8 cellular contexts compared by ENCODE assay signal in the genomic region with DNA sequence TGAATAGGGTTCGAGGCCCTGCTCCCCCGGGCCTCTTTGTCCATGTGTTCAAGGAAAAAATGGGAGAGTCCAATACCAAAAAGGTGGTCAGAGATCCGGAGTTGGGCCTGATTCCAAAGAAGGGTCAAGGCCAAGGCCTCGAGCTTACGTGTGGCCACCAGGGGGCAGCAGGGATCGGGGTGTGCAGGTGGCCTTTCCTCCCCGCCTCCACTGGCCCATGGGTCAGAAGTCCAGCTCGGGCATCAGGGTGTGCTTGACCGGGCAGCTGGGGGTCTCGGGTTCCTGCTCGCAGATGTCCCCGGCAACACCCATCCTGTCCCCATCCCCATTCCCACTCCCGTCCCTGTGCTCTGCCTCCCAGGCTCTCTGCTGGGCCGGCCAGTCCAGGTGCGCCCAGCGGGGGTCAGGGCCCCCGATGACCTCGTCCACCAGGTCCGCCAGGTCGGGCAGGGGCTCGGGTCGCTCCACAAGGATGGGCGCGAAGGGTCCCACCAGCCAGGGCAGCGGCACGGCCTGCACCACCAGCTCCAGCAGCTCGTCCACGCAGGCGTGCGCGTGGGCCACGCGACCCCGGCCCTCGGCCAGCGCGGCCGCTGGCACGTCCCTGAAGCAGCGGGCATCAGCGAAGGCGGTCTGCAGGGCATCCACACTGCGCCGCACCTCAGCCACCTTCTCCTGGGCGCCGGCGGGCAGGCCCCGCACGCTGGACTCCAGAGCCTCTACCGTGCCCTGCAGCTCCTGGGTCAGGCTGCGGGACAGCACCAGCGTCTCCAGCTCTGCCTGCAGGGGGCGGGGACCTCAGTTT. TPM values are rescaled to one million over a fixed set of nuclear protein-coding genes. Genes with fewer than 3 reads are reported as not detected.
DNase-seq lines count a peak whose midpoint lies in the region; ATAC-seq and TF ChIP-seq lines count a peak whose summit lies in the region.

No MANE protein-coding gene starts in this region.

- intact Hi-C loops in A673 (cut with micrococcal nuclease; ENCODE audit: unreplicated experiment) (no loop called here), PC-9 (cut with micrococcal nuclease; ENCODE audit: unreplicated experiment) (loop anchor here (5.0 kb wide), 1 partner anchor 114 kb away; a partner anchor contains a TSS), natural killer cell (cut with micrococcal nuclease) (loop anchor here (10.0 kb wide), 1 partner anchor 259 kb away; no protein-coding TSS in a partner anchor)

- no peaks in the 10 kb centered on the region for H3K9me3 Mint-ChIP-seq in natural killer cell
- no peaks in the 10 kb centered on the region for H3K9me3 Mint-ChIP-seq in CD8-positive, alpha-beta memory T cell

- no peak overlapping the region for H3K27ac ChIP-seq in A673 (ENCODE audit: low read depth, low read length, poor library complexity, severe bottlenecking)
- no peak overlapping the region for H3K27ac ChIP-seq in PC-9
- H3K27ac ChIP-seq in CD8-positive, alpha-beta memory T cell (ENCODE audit: low read depth, low read length), result no peak overlapping the region

- H2AFZ ChIP-seq in PC-9, result no peak overlapping the region

- H3K36me3 Mint-ChIP-seq in natural killer cell, result no peaks in the 10 kb centered on the region
- no peaks in the 10 kb centered on the region for H3K36me3 Mint-ChIP-seq in CD8-positive, alpha-beta memory T cell

- no peaks in the 10 kb centered on the region for H4K20me1 ChIP-seq in PC-9 (ENCODE audit: insufficient read depth)

- TF ChIP-seq CTCF in A673 (conservative IDR thresholded peaks at IDR 0.05; ENCODE audit: low read depth, low read length) (peak; percentile 66), GM12872 (IDR thresholded peaks at IDR 0.05; ENCODE audit: insufficient read depth, low read depth, low read length) (peak; percentile 84), PC-9 (conservative IDR thresholded peaks at IDR 0.05) (peak; percentile 75), choroid plexus epithelial cell (conservative IDR thresholded peaks at IDR 0.05; ENCODE audit: low read depth, low read length) (peak; percentile 80), natural killer cell (IDR thresholded peaks at IDR 0.05) (peak; percentile 48)

- CTCF ChIA-PET in A673 (lab: Charles Lee), result interaction anchor here (1.0 to 1.8 kb wide), 2 partner anchors 12 to 113 kb away, joined by 3 to 4 read pairs; a partner anchor contains a TSS
- CTCF ChIA-PET in PC-9 (lab: Charles Lee), result interaction anchor here (0.6 to 1.5 kb wide), 4 partner anchors 12 to 259 kb away, joined by 4 to 12 read pairs (median 4); a partner anchor contains a TSS
- CTCF ChIA-PET in CD8-positive, alpha-beta memory T cell (lab: Charles Lee), result interaction anchor here (0.8 to 1.8 kb wide), 4 partner anchors 9 to 256 kb away, joined by 3 to 11 read pairs (median 3); no protein-coding TSS in a partner anchor

- peaks cover 12% of the 10 kb centered on the region; the same call in 1 of the 2 replicates for H3F3A ChIP-seq in PC-9 (ENCODE audit: insufficient read depth, low read depth)

- DNase-seq in A673 (ENCODE audit: low spot score) (no peak), PC-9 (peak in 1 of 2 experiments; percentile 46), choroid plexus epithelial cell (ENCODE audit: low read depth) (peak; percentile 45), natural killer cell (no peak), NCI-H2081 treated with DMSO at 0.1 percent for 48 hours (lab: John Stamatoyannopoulos, UW) (no peak)
- DNase-seq in CD8-positive, alpha-beta memory T cell, result no peak

- no peaks in the 10 kb centered on the region for H3K79me2 ChIP-seq in PC-9 (ENCODE audit: low read depth)

- H3K4me1 Mint-ChIP-seq in natural killer cell, result no peaks in the 10 kb centered on the region
- no peaks in the 10 kb centered on the region for H3K4me1 Mint-ChIP-seq in CD8-positive, alpha-beta memory T cell

- peaks cover 0 to 7% of the 10 kb centered on the region in 2 donors for H3K27me3 Mint-ChIP-seq in natural killer cell (ENCODE audit: low read depth in 2 of 2)
- H3K27me3 Mint-ChIP-seq in CD8-positive, alpha-beta memory T cell, result peaks cover 7 to 8% of the 10 kb centered on the region in 2 donors

- H3K36me3 ChIP-seq in A673 (ENCODE audit: insufficient read depth, low read length, poor library complexity, severe bottlenecking), result no peaks in the 10 kb centered on the region
- H3K36me3 ChIP-seq in PC-9 (ENCODE audit: low read depth), result no peaks in the 10 kb centered on the region
- no peaks in the 10 kb centered on the region for H3K36me3 ChIP-seq in CD8-positive, alpha-beta memory T cell (ENCODE audit: insufficient read depth, low read length)

- no peaks in the 10 kb centered on the region for H3K4me1 ChIP-seq in A673 (ENCODE audit: insufficient read depth, low read length, poor library complexity, severe bottlenecking)
- H3K4me1 ChIP-seq in PC-9 (replicated peaks; ENCODE audit: insufficient read depth), result peaks cover 24% of the 10 kb centered on the region
- no peaks in the 10 kb centered on the region for H3K4me1 ChIP-seq in CD8-positive, alpha-beta memory T cell (ENCODE audit: insufficient read depth, low read length)

- H3K27me3 ChIP-seq in A673 (replicated peaks; ENCODE audit: insufficient read depth, low read depth, low read length, poor library complexity) (no peaks in the 10 kb centered on the region), PC-9 (ENCODE audit: insufficient read depth, low read depth) (no peaks in the 10 kb centered on the region)
- H3K27me3 ChIP-seq in CD8-positive, alpha-beta memory T cell (ENCODE audit: insufficient read depth, low read length, poor library complexity, severe bottlenecking), result no peaks in the 10 kb centered on the region

- no peak overlapping the region for H3K27ac Mint-ChIP-seq in natural killer cell
- H3K27ac Mint-ChIP-seq in CD8-positive, alpha-beta memory T cell, result no peak overlapping the region

- no peaks in the 10 kb centered on the region for H3K9me3 ChIP-seq in A673 (ENCODE audit: low read depth, low read length, poor library complexity, severe bottlenecking)
- no peaks in the 10 kb centered on the region for H3K9me3 ChIP-seq in PC-9 (ENCODE audit: insufficient read depth, low read depth)
- no peaks in the 10 kb centered on the region for H3K9me3 ChIP-seq in CD8-positive, alpha-beta memory T cell (ENCODE audit: low read length)

- H3K4me3 ChIP-seq in A673 (ENCODE audit: low read depth, low read length, poor library complexity, severe bottlenecking), result no peak overlapping the region
- H3K4me3 ChIP-seq in PC-9, result no peak overlapping the region
- H3K4me3 ChIP-seq in choroid plexus epithelial cell (ENCODE audit: low read depth, low read length), result no peak overlapping the region
- H3K4me3 ChIP-seq in CD8-positive, alpha-beta memory T cell (ENCODE audit: low read length), result no peak overlapping the region

- no peaks in the 10 kb centered on the region for H3K9me2 ChIP-seq in PC-9 (ENCODE audit: insufficient read depth)

- BruUV-seq in A673 (replicated peaks; lab: Mats Ljungman, UMichigan), result no TSS peak
- no TSS peak for BruUV-seq in PC-9 (replicated peaks; lab: Mats Ljungman, UMichigan)

- no peak overlapping the region for H3K4me2 ChIP-seq in PC-9

- peak in 1 of 3 donors; percentile 49 for ATAC-seq in natural killer cell
- no peak for ATAC-seq in GM19324 (IDR thresholded peaks at IDR 0.05; ENCODE audit: low FRiP score, unreplicated experiment)

- no peak overlapping the region for H3K4me3 Mint-ChIP-seq in natural killer cell
- no peak overlapping the region for H3K4me3 Mint-ChIP-seq in CD8-positive, alpha-beta memory T cell

- POLR2A ChIA-PET in A673 (lab: Charles Lee; ENCODE audit: low non-redundant PET) (no interaction called here), PC-9 (lab: Charles Lee; ENCODE audit: unreplicated experiment) (interaction anchor here (0.6 kb wide), 1 partner anchor 902 kb away, joined by 24 read pairs; no protein-coding TSS in a partner anchor)
- POLR2A ChIA-PET in CD8-positive, alpha-beta memory T cell (lab: Charles Lee), result no interaction called here

RNA-seq across cellular contexts. Expression of a gene that starts 5.2 kb away (rescaled TPM):
- total RNA-seq in A673 (2021), result 1.0 and 1.3 TPM in 2 replicates
- total RNA-seq in PC-9 (2021), result 1.6 and 1.8 TPM in 2 replicates
- total RNA-seq in natural killer cell, result under 1 TPM in 1 of 3 donors, not detected in 2; 0.33 TPM
- total RNA-seq in CD8-positive, alpha-beta memory T cell, result under 1 TPM in 1 of 2 experiments, not detected in 1; 0.04 TPM
- polyA plus RNA-seq in CD8-positive, alpha-beta memory T cell, result 0.15 TPM

RNA-seq across cellular contexts. Expression of a gene that starts 11.5 kb away (rescaled TPM):
- total RNA-seq in A673 (2021) (3.0 and 6.8 TPM in 2 replicates), PC-9 (2021) (4.3 and 4.4 TPM in 2 replicates), natural killer cell (under 1 TPM in 1 of 3 donors, not detected in 2; 0.65 TPM)
- not detected for total RNA-seq in CD8-positive, alpha-beta memory T cell
- 0.29 TPM for polyA plus RNA-seq in CD8-positive, alpha-beta memory T cell

RNA-seq across cellular contexts. Expression of a gene that starts 16.3 kb away (rescaled TPM):
- 0.20 TPM in 1 of 2 replicates, not detected in the other for total RNA-seq in A673 (2021)
- 22.0 and 25.6 TPM in 2 replicates for total RNA-seq in PC-9 (2021)
- 1 to 10 TPM in 1 of 3 donors, not detected in 2; 1.8 TPM for total RNA-seq in natural killer cell
- not detected for total RNA-seq in CD8-positive, alpha-beta memory T cell
- polyA plus RNA-seq in CD8-positive, alpha-beta memory T cell, result 0.06 TPM

RNA-seq across cellular contexts. Expression of a gene that starts 36.0 kb away (rescaled TPM):
- 9.2 and 12.2 TPM in 2 replicates for total RNA-seq in A673 (2021)
- 3.3 and 5.0 TPM in 2 replicates for total RNA-seq in PC-9 (2021)
- 1 to 10 TPM in 1 of 3 donors, under 1 TPM in 1, not detected in 1; 0.50 to 5.4 TPM for total RNA-seq in natural killer cell
- total RNA-seq in CD8-positive, alpha-beta memory T cell, result under 1 TPM; 0.55 to 0.91 TPM
- not detected for polyA plus RNA-seq in CD8-positive, alpha-beta memory T cell

RNA-seq across cellular contexts. Expression of a gene that starts 51.4 kb away (rescaled TPM):
- total RNA-seq in A673 (2021) (89.6 and 94.8 TPM in 2 replicates), PC-9 (2021) (50.8 and 60.2 TPM in 2 replicates), natural killer cell (10 to 100 TPM; 28.7 to 43.6 (median 29.8) TPM)
- total RNA-seq in CD8-positive, alpha-beta memory T cell, result 10 to 100 TPM; 42.7 to 45.4 TPM
- polyA plus RNA-seq in CD8-positive, alpha-beta memory T cell, result 24.9 TPM
